8 cellular contexts compared by ENCODE assay signal in genomic region chr3:179651687-179652466, GRCh38. TPM values are rescaled to one million over a fixed set of nuclear protein-coding genes. Genes with fewer than 3 reads are reported as not detected.
A peak's percentile ranks its signal among the peaks of the same experiment; 100 is the strongest.
DNase-seq lines count a peak whose midpoint lies in the region; ATAC-seq, FAIRE-seq and TF ChIP-seq lines count a peak whose summit lies in the region.

No MANE protein-coding gene starts in this region.

- H3K36me3 ChIP-seq in K562 (ENCODE audit: control insufficient read depth, insufficient read depth, low read length) (no peaks in the 10 kb centered on the region), mesodermal cell (ENCODE audit: control insufficient read depth, insufficient read depth, low read length) (peaks cover 9% of the 10 kb centered on the region)

- H3K27me3 Mint-ChIP-seq in stimulated activated naive CD8-positive, alpha-beta T cell treated with anti-CD3 and anti-CD28 coated beads, Interleukin-15, Interleukin-2, amounts not matched to agents 100 ng/mL and 50 ng/mL, for 24 hours: peaks cover 5% of the 10 kb centered on the region

- intact Hi-C loops in K562 (cut with micrococcal nuclease): loop anchor here (5.0 to 10.0 kb wide), 2 partner anchors 153 to 950 kb away; partner anchors contain the start of gene TTC14

- no peaks in the 10 kb centered on the region for H3K36me3 Mint-ChIP-seq in stimulated activated naive CD8-positive, alpha-beta T cell treated with anti-CD3 and anti-CD28 coated beads, Interleukin-15, Interleukin-2, amounts not matched to agents 100 ng/mL and 50 ng/mL, for 24 hours (ENCODE audit: low read depth)

- no peak for TF ChIP-seq RAD21 in K562 (CRISPR knock-in tag; conservative IDR thresholded peaks at IDR 0.05 in 1 of 2, IDR thresholded peaks at IDR 0.05 in 1 of 2)

- POLR2A ChIA-PET in K562 (lab: Yijun Ruan, JAX): interaction anchor here (0.7 kb wide), 1 partner anchor 66 kb away, joined by 3 read pairs; no protein-coding TSS in a partner anchor

- H3K27ac ChIP-seq in K562 (ENCODE audit: extremely low read depth, low read depth, low read length): no peak overlapping the region
- H3K27ac ChIP-seq in mesodermal cell (ENCODE audit: low read depth, low read length, severe bottlenecking): peak overlapping the region; percentile 92

- in situ Hi-C loops in K562 (cut with MboI): no loop called here

- BruUV-seq in K562 (replicated peaks; lab: Mats Ljungman, UMichigan): no TSS peak

- peak overlapping the region; percentile 55; the same call in 1 of the 2 replicates for H3K4me3 ChIP-seq in K562
- H3K4me3 ChIP-seq in mesodermal cell (ENCODE audit: extremely low read depth, insufficient read depth, low read length, poor library complexity, severe bottlenecking): peak overlapping the region; percentile 73

- 20% methylated on average over 11 of the region's 11 CpGs for WGBS in K562 (ENCODE audit: insufficient coverage, low coverage, missing lambda C conversion rate)
- WGBS in mesodermal cell (ENCODE audit: insufficient coverage in 2 of 2), 2 experiments: 51 to 65% methylated on average over 9 of the region's 11 CpGs

- no peak overlapping the region; the same call in 1 of the 2 replicates for H3K4me2 ChIP-seq in K562 (ENCODE audit: insufficient read depth, low read length)

- no peak overlapping the region for H2AFZ ChIP-seq in K562 (ENCODE audit: low read depth, low read length)

- peaks cover 4 to 10% of the 10 kb centered on the region in 2 experiments; a peak in 3 of 5 replicates for H3K27me3 ChIP-seq in K562 (ENCODE audit: control insufficient read depth in 2 of 2, insufficient read depth in 2 of 2, low read length in 2 of 2)

- no peaks in the 10 kb centered on the region for H3K9me1 ChIP-seq in K562 (ENCODE audit: control insufficient read depth, insufficient read depth, low read length)

- CTCF ChIA-PET in K562 (lab: Yijun Ruan, JAX; ENCODE audit: low intra/inter-chr PET ratio): no interaction called here

- H3K9me3 Mint-ChIP-seq in stimulated activated naive CD8-positive, alpha-beta T cell treated with anti-CD3 and anti-CD28 coated beads, Interleukin-15, Interleukin-2, amounts not matched to agents 100 ng/mL and 50 ng/mL, for 24 hours: no peaks in the 10 kb centered on the region

- H4K20me1 ChIP-seq in K562 (replicated peaks; ENCODE audit: control insufficient read depth, insufficient read depth, low read length): 0 out of 2 replicates have a peak, but pooled peaks cover 2% of the 10 kb centered on the region

- peak; percentile 19 for FAIRE-seq in K562 (lab: Jason Lieb, UNC)

- H3K9me3 ChIP-seq in K562 (replicated peaks; ENCODE audit: control insufficient read depth, insufficient read depth, low read depth, low read length): no peaks in the 10 kb centered on the region
- no peaks in the 10 kb centered on the region for H3K9me3 ChIP-seq in mesodermal cell (ENCODE audit: control insufficient read depth, low read length)

- no peak for ATAC-seq in stimulated activated naive CD8-positive, alpha-beta T cell treated with anti-CD3 and anti-CD28 coated beads, Interleukin-15, Interleukin-2, amounts not matched to agents 100 U/mL and 50 U/mL, for 24 hours
- no peak for ATAC-seq in K562
- ATAC-seq in GM19463 (IDR thresholded peaks at IDR 0.05; ENCODE audit: unreplicated experiment): no peak
- ATAC-seq in HG03135 (IDR thresholded peaks at IDR 0.05; ENCODE audit: unreplicated experiment): no peak
- ATAC-seq in HG03095 (IDR thresholded peaks at IDR 0.05; ENCODE audit: unreplicated experiment): no peak

- peak overlapping the region; percentile 79 for H3K4me3 Mint-ChIP-seq in stimulated activated naive CD8-positive, alpha-beta T cell treated with anti-CD3 and anti-CD28 coated beads, Interleukin-15, Interleukin-2, amounts not matched to agents 100 ng/mL and 50 ng/mL, for 24 hours

- peaks cover 29% of the 10 kb centered on the region for H3K4me1 Mint-ChIP-seq in stimulated activated naive CD8-positive, alpha-beta T cell treated with anti-CD3 and anti-CD28 coated beads, Interleukin-15, Interleukin-2, amounts not matched to agents 100 ng/mL and 50 ng/mL, for 24 hours (ENCODE audit: low read depth)

- H3K27ac Mint-ChIP-seq in stimulated activated naive CD8-positive, alpha-beta T cell treated with anti-CD3 and anti-CD28 coated beads, Interleukin-15, Interleukin-2, amounts not matched to agents 100 ng/mL and 50 ng/mL, for 24 hours: peak overlapping the region; percentile 27

- H3K4me1 ChIP-seq in K562 (replicated peaks in 1 of 2; ENCODE audit: control insufficient read depth in 2 of 2, insufficient read depth in 2 of 2, low read length in 2 of 2) (peaks cover 0 to 18% of the 10 kb centered on the region in 2 experiments; a peak in 3 of 5 replicates), mesodermal cell (ENCODE audit: control insufficient read depth, insufficient read depth, low read length, poor library complexity, severe bottlenecking) (peaks cover 4% of the 10 kb centered on the region)

- TF ChIP-seq CTCF in K562 (IDR thresholded peaks at IDR 0.05 in 2 of 3, conservative IDR thresholded peaks at IDR 0.05 in 1 of 3; ENCODE audit: insufficient read depth in 2 of 3, low read depth in 1 of 3, low read length in 3 of 3): no peak

- DNase-seq in stimulated activated naive CD8-positive, alpha-beta T cell treated with anti-CD3 and anti-CD28 coated beads, Interleukin-15, Interleukin-2, amounts not matched to agents 100 U/mL and 50 U/mL, for 24 hours: no peak
- DNase-seq in K562 (ENCODE audit: extremely low read depth in 1 of 4, low spot score in 3 of 4) (no peak), T1000 (lab: John Stamatoyannopoulos, UW) (no peak)

- no peaks in the 10 kb centered on the region for H3K79me2 ChIP-seq in K562 (ENCODE audit: control insufficient read depth, insufficient read depth, low read length)

- TF ChIP-seq EP300 in K562 (IDR thresholded peaks at IDR 0.05; ENCODE audit: low read length): no peak

- no peak overlapping the region for H3K9ac ChIP-seq in K562 (ENCODE audit: insufficient read depth in 1 of 2, low read depth in 2 of 2, low read length in 2 of 2)

- TF ChIP-seq POLR2A in K562 (conservative IDR thresholded peaks at IDR 0.05): no peak

RNA-seq across cellular contexts. Expression of gene USP13, which starts 1.0 kb away (rescaled TPM):
- 3.4 and 5.0 TPM in 2 replicates for total RNA-seq in K562 (2011; cell fraction: chromatin; rRNA removed; ENCODE audit: low replicate concordance)
- total RNA-seq in K562 (2011; cell fraction: nucleolus; rRNA removed): 0.53 and 1.0 TPM in 2 replicates
- 1.3 and 2.4 TPM in 2 replicates for total RNA-seq in K562 (2011; cell fraction: nucleoplasm; rRNA removed)
- total RNA-seq in K562 (2014; rRNA removed) (0.41 and 0.73 TPM in 2 replicates), K562 (2014; rRNA removed; fragmentation: Illumina TruSeq; extraction: Trizol) (0.51 and 0.73 TPM in 2 replicates), K562 (2015; rRNA removed; fragmentation: Illumina TruSeq; extraction: Trizol) (0.36 and 0.38 TPM in 2 replicates), K562 (2021) (0.94 and 1.4 TPM in 2 replicates)
- polyA plus RNA-seq in K562 (2011; rRNA removed) (1.7 and 2.3 TPM in 2 replicates), K562 (2014; fragmentation: Illumina TruSeq; extraction: Trizol) (0.83 and 0.91 TPM in 2 replicates), K562 (2014; fragmentation: Nextera tagmentation; extraction: Ambion mirVana) (under 1 TPM; 0.11 to 0.18 TPM), K562 (2014; rRNA removed) (0.74 and 0.82 TPM in 2 replicates)
- 0.70 and 1.7 TPM in 2 replicates for polyA plus RNA-seq in K562 (2011; cell fraction: cytosol; rRNA removed)
- 1.4 and 1.9 TPM in 2 replicates for polyA plus RNA-seq in K562 (2011; cell fraction: nucleus; rRNA removed)
- polyA plus RNA-seq in K562 (2012): 0.39 and 0.42 TPM in 2 replicates
- 3.9 and 5.9 TPM in 2 replicates for polyA minus RNA-seq in K562 (2011; rRNA and poly(A)+ RNA removed)
- 1.9 and 3.8 TPM in 2 replicates for polyA minus RNA-seq in K562 (2011; cell fraction: cytosol; rRNA and poly(A)+ RNA removed)
- 2.3 and 4.3 TPM in 2 replicates for polyA minus RNA-seq in K562 (2011; cell fraction: nucleus; rRNA and poly(A)+ RNA removed)
- polyA plus RNA-seq in mesodermal cell (2013, experiment 1 of 2): 14.0 TPM
- polyA plus RNA-seq in mesodermal cell (2013, experiment 2 of 2): 15.2 TPM

RNA-seq across cellular contexts. Expression of gene NDUFB5, which starts 47.3 kb away (rescaled TPM):
- total RNA-seq in K562 (2011; cell fraction: chromatin; rRNA removed; ENCODE audit: low replicate concordance): 26.9 and 87.6 TPM in 2 replicates
- total RNA-seq in K562 (2011; cell fraction: nucleolus; rRNA removed): 21.4 and 23.0 TPM in 2 replicates
- total RNA-seq in K562 (2011; cell fraction: nucleoplasm; rRNA removed): 51.3 and 81.9 TPM in 2 replicates
- 166 and 172 TPM in 2 replicates for total RNA-seq in K562 (2014; rRNA removed)
- total RNA-seq in K562 (2014; rRNA removed; fragmentation: Illumina TruSeq; extraction: Trizol): 207 and 219 TPM in 2 replicates
- total RNA-seq in K562 (2015; rRNA removed; fragmentation: Illumina TruSeq; extraction: Trizol): 145 and 176 TPM in 2 replicates
- 156 and 168 TPM in 2 replicates for total RNA-seq in K562 (2021)
- 87.1 and 128 TPM in 2 replicates for polyA plus RNA-seq in K562 (2011; rRNA removed)
- polyA plus RNA-seq in K562 (2011; cell fraction: cytosol; rRNA removed): 19.9 and 45.0 TPM in 2 replicates
- 21.4 and 47.7 TPM in 2 replicates for polyA plus RNA-seq in K562 (2011; cell fraction: nucleus; rRNA removed)
- polyA plus RNA-seq in K562 (2012): 149 and 163 TPM in 2 replicates
- 147 and 166 TPM in 2 replicates for polyA plus RNA-seq in K562 (2014; fragmentation: Illumina TruSeq; extraction: Trizol)
- 100 to 1,000 TPM; 412 to 466 TPM for polyA plus RNA-seq in K562 (2014; fragmentation: Nextera tagmentation; extraction: Ambion mirVana)
- polyA plus RNA-seq in K562 (2014; rRNA removed): 211 and 229 TPM in 2 replicates
- 37.0 and 53.9 TPM in 2 replicates for polyA minus RNA-seq in K562 (2011; rRNA and poly(A)+ RNA removed)
- 25.7 and 30.2 TPM in 2 replicates for polyA minus RNA-seq in K562 (2011; cell fraction: cytosol; rRNA and poly(A)+ RNA removed)
- polyA minus RNA-seq in K562 (2011; cell fraction: nucleus; rRNA and poly(A)+ RNA removed): 10.1 and 18.0 TPM in 2 replicates
- 118 TPM for polyA plus RNA-seq in mesodermal cell (2013, experiment 1 of 2)
- polyA plus RNA-seq in mesodermal cell (2013, experiment 2 of 2): 137 TPM

RNA-seq across cellular contexts. Expression of gene MRPL47, which starts 47.4 kb away (rescaled TPM):
- total RNA-seq in K562 (2011; cell fraction: chromatin; rRNA removed; ENCODE audit: low replicate concordance): 6.0 and 12.3 TPM in 2 replicates
- 5.3 and 7.0 TPM in 2 replicates for total RNA-seq in K562 (2011; cell fraction: nucleolus; rRNA removed)
- 9.3 and 12.7 TPM in 2 replicates for total RNA-seq in K562 (2011; cell fraction: nucleoplasm; rRNA removed)
- total RNA-seq in K562 (2014; rRNA removed): 88.2 and 101 TPM in 2 replicates
- 143 and 162 TPM in 2 replicates for total RNA-seq in K562 (2014; rRNA removed; fragmentation: Illumina TruSeq; extraction: Trizol)
- total RNA-seq in K562 (2015; rRNA removed; fragmentation: Illumina TruSeq; extraction: Trizol): 110 and 123 TPM in 2 replicates
- total RNA-seq in K562 (2021): 109 and 127 TPM in 2 replicates
- polyA plus RNA-seq in K562 (2011; rRNA removed): 86.1 and 139 TPM in 2 replicates
- polyA plus RNA-seq in K562 (2011; cell fraction: cytosol; rRNA removed): 15.6 and 27.7 TPM in 2 replicates
- 10.9 and 21.0 TPM in 2 replicates for polyA plus RNA-seq in K562 (2011; cell fraction: nucleus; rRNA removed)
- polyA plus RNA-seq in K562 (2012): 66.9 and 77.8 TPM in 2 replicates
- polyA plus RNA-seq in K562 (2014; fragmentation: Illumina TruSeq; extraction: Trizol): 130 and 141 TPM in 2 replicates
- 100 to 1,000 TPM; 396 to 437 TPM for polyA plus RNA-seq in K562 (2014; fragmentation: Nextera tagmentation; extraction: Ambion mirVana)
- polyA plus RNA-seq in K562 (2014; rRNA removed): 137 and 144 TPM in 2 replicates
- 61.6 and 65.4 TPM in 2 replicates for polyA minus RNA-seq in K562 (2011; rRNA and poly(A)+ RNA removed)
- polyA minus RNA-seq in K562 (2011; cell fraction: cytosol; rRNA and poly(A)+ RNA removed): 10.6 and 22.7 TPM in 2 replicates
- polyA minus RNA-seq in K562 (2011; cell fraction: nucleus; rRNA and poly(A)+ RNA removed): 4.7 and 12.1 TPM in 2 replicates
- polyA plus RNA-seq in mesodermal cell (2013, experiment 1 of 2): 64.7 TPM
- 75.5 TPM for polyA plus RNA-seq in mesodermal cell (2013, experiment 2 of 2)
